Comparison of ENCODE assay signal across 15 cellular contexts in the genomic region with DNA sequence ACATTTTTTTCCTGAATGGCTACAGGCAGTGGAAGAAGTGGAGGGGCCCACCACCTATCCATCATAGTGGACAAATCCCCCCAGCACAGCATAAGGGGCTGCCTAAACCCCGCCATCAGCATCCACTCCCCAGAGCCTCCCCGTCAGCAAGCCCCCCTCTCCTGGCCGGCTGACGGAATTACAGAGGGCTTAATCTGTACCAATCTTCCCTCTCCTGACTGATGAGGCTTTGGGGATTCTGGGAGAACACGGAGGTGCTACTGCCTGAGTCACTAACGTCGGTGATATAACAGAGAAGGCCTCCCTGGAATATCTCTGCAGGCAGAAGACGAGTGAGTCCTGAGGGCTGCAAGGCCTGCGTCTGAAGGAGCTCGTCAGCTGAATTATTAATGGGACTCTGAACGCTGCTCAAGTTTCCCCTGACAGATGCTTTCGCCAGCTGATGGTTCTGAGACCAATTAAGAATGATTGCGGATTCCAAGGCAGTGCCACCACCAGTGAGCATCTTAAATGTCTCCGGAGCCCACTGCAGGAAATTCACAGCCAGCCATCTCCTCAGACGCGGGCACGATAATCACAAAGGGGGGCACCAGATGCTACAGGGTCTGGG.
DNase-seq lines count a peak whose midpoint lies in the region; ATAC-seq and TF ChIP-seq lines count a peak whose summit lies in the region.
"Had no signal": no experiment of that assay in that cellular context is flagged by ENCODE, and none has a peak within 500 bp of the region (broad histone marks: within the 10 kb centered on the region; RNA-seq: fewer than 3 reads in every experiment).

No MANE protein-coding gene starts in this region.

- TF ChIP-seq CTCF in GM23338 (conservative IDR thresholded peaks at IDR 0.05; ENCODE audit: low read depth in 2 of 2) (peak; percentile 58 to 65), WERI-Rb-1 (IDR thresholded peaks at IDR 0.05; ENCODE audit: low read depth, low read length) (peak; percentile 41; the same call in 1 of the 2 replicates), omental fat pad (IDR thresholded peaks at IDR 0.05) (no peak)

- no peaks in the 10 kb centered on the region for H3K36me3 ChIP-seq in GM23338 (ENCODE audit: insufficient read depth)
- H3K36me3 ChIP-seq in WERI-Rb-1: no peaks in the 10 kb centered on the region
- H3K36me3 ChIP-seq: colonic mucosa had no signal

- H4K20me1 ChIP-seq in GM23338 (replicated peaks; ENCODE audit: insufficient read depth): no peaks in the 10 kb centered on the region

- H3K9me3 ChIP-seq in WERI-Rb-1 (ENCODE audit: severe bottlenecking): no peaks in the 10 kb centered on the region
- H3K9me3 ChIP-seq: A549, colonic mucosa had no signal

- H3K36me3 Mint-ChIP-seq in GM23338 (ENCODE audit: low read depth): no peaks in the 10 kb centered on the region
- H3K36me3 Mint-ChIP-seq: activated naive CD8-positive, alpha-beta T cell had no signal

- DNase-seq in 8988T: peak; percentile 61
- peak; percentile 67 for DNase-seq in GM23338 (ENCODE audit: low spot score)
- DNase-seq in WERI-Rb-1: peak; percentile 48
- peak; percentile 48 for DNase-seq in iPS-NIHi11 (ENCODE audit: low spot score)
- no peak for DNase-seq in cerebellum (ENCODE audit: low spot score)
- DNase-seq in DMS53 (lab: John Stamatoyannopoulos, UW): no peak
- no peak for DNase-seq in omental fat pad (ENCODE audit: low spot score)
- DNase-seq in GM19238 (ENCODE audit: insufficient read length, low spot score): no peak
- DNase-seq: colonic mucosa, hippocampal formation, NCI-H1417, occipital lobe had no signal

- no peaks in the 10 kb centered on the region for H3K9me3 Mint-ChIP-seq in GM23338

- no peak overlapping the region for H3K4me3 ChIP-seq in GM23338
- no peak overlapping the region for H3K4me3 ChIP-seq in WERI-Rb-1 (ENCODE audit: low read depth, low read length)
- H3K4me3 ChIP-seq: A549, colonic mucosa had no signal

- H3K79me2 ChIP-seq in GM23338 (replicated peaks; ENCODE audit: insufficient read depth): peaks cover 12% of the 10 kb centered on the region

- peaks cover 12% of the 10 kb centered on the region; the same call in 1 of the 2 replicates for H3K4me1 ChIP-seq in GM23338 (ENCODE audit: insufficient read depth)
- H3K4me1 ChIP-seq: colonic mucosa had no signal

- H3K27ac Mint-ChIP-seq in GM23338: no peak overlapping the region
- H3K27ac Mint-ChIP-seq: activated naive CD8-positive, alpha-beta T cell had no signal

- H3K27me3 Mint-ChIP-seq in GM23338 (ENCODE audit: insufficient read depth, low read depth, poor library complexity): peaks cover 7% of the 10 kb centered on the region
- H3K27me3 Mint-ChIP-seq: activated naive CD8-positive, alpha-beta T cell had no signal

- peaks cover 34% of the 10 kb centered on the region for H3K4me1 Mint-ChIP-seq in GM23338

- H2AFZ ChIP-seq in GM23338: no peak overlapping the region

- H3K27me3 ChIP-seq in GM23338 (ENCODE audit: insufficient read depth) (no peaks in the 10 kb centered on the region), WERI-Rb-1 (ENCODE audit: insufficient read depth, low read depth, severe bottlenecking) (no peaks in the 10 kb centered on the region)
- H3K27me3 ChIP-seq: colonic mucosa had no signal

- no peak overlapping the region for H3K4me2 ChIP-seq in GM23338
- H3K4me2 ChIP-seq: A549 had no signal

- H3K27ac ChIP-seq in GM23338 (ENCODE audit: low read depth) (peak overlapping the region; percentile 21; the same call in 1 of the 2 replicates), WERI-Rb-1 (no peak overlapping the region)
- H3K27ac ChIP-seq: A549, colonic mucosa had no signal

- H3K9me2 ChIP-seq in GM23338 (ENCODE audit: insufficient read depth): no peaks in the 10 kb centered on the region

- ATAC-seq in GM23338: peak; percentile 37
- no peak for ATAC-seq in omental fat pad (ENCODE audit: low FRiP score)
- ATAC-seq: activated CD4-positive, CD25-positive, alpha-beta regulatory T cell treated with anti-CD3 and anti-CD28 coated beads, Interleukin-2, amount 50 U/mL, for 24 hours had no signal

- H3F3A ChIP-seq in GM23338 (replicated peaks; ENCODE audit: low read depth): no peaks in the 10 kb centered on the region

- no peak overlapping the region for H3K4me3 Mint-ChIP-seq in GM23338
- H3K4me3 Mint-ChIP-seq: activated naive CD8-positive, alpha-beta T cell had no signal

TF ChIP-seq in GM23338, 12 proteins besides CTCF, POLR2A, EP300 and RAD21 (continues in another document):
- no peak for TF ChIP-seq STAT1 (IDR thresholded peaks at IDR 0.05; ENCODE audit: unreplicated experiment)
- TF ChIP-seq NANOG (IDR thresholded peaks at IDR 0.05; ENCODE audit: borderline replicate concordance): no peak
- TF ChIP-seq, protein P1, sequence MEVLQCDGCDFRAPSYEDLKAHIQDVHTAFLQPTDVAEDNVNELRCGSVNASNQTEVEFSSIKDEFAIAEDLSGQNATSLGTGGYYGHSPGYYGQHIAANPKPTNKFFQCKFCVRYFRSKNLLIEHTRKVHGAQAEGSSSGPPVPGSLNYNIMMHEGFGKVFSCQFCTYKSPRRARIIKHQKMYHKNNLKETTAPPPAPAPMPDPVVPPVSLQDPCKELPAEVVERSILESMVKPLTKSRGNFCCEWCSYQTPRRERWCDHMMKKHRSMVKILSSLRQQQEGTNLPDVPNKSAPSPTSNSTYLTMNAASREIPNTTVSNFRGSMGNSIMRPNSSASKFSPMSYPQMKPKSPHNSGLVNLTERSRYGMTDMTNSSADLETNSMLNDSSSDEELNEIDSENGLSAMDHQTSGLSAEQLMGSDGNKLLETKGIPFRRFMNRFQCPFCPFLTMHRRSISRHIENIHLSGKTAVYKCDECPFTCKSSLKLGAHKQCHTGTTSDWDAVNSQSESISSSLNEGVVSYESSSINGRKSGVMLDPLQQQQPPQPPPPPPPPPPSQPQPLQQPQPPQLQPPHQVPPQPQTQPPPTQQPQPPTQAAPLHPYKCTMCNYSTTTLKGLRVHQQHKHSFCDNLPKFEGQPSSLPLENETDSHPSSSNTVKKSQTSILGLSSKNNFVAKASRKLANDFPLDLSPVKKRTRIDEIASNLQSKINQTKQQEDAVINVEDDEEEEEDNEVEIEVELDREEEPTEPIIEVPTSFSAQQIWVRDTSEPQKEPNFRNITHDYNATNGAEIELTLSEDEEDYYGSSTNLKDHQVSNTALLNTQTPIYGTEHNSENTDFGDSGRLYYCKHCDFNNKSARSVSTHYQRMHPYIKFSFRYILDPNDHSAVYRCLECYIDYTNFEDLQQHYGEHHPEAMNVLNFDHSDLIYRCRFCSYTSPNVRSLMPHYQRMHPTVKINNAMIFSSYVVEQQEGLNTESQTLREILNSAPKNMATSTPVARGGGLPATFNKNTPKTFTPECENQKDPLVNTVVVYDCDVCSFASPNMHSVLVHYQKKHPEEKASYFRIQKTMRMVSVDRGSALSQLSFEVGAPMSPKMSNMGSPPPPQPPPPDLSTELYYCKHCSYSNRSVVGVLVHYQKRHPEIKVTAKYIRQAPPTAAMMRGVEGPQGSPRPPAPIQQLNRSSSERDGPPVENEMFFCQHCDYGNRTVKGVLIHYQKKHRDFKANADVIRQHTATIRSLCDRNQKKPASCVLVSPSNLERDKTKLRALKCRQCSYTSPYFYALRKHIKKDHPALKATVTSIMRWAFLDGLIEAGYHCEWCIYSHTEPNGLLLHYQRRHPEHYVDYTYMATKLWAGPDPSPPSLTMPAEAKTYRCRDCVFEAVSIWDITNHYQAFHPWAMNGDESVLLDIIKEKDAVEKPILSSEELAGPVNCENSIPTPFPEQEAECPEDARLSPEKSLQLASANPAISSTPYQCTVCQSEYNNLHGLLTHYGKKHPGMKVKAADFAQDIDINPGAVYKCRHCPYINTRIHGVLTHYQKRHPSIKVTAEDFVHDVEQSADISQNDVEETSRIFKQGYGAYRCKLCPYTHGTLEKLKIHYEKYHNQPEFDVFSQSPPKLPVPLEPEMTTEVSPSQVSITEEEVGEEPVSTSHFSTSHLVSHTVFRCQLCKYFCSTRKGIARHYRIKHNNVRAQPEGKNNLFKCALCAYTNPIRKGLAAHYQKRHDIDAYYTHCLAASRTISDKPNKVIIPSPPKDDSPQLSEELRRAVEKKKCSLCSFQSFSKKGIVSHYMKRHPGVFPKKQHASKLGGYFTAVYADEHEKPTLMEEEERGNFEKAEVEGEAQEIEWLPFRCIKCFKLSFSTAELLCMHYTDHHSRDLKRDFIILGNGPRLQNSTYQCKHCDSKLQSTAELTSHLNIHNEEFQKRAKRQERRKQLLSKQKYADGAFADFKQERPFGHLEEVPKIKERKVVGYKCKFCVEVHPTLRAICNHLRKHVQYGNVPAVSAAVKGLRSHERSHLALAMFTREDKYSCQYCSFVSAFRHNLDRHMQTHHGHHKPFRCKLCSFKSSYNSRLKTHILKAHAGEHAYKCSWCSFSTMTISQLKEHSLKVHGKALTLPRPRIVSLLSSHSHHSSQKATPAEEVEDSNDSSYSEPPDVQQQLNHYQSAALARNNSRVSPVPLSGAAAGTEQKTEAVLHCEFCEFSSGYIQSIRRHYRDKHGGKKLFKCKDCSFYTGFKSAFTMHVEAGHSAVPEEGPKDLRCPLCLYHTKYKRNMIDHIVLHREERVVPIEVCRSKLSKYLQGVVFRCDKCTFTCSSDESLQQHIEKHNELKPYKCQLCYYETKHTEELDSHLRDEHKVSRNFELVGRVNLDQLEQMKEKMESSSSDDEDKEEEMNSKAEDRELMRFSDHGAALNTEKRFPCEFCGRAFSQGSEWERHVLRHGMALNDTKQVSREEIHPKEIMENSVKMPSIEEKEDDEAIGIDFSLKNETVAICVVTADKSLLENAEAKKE (CRISPR knock-in tag; IDR thresholded peaks at IDR 0.05): no peak
- TF ChIP-seq ZNF114 (CRISPR knock-in tag; IDR thresholded peaks at IDR 0.05): no peak
- TF ChIP-seq ZNF331 (CRISPR knock-in tag; IDR thresholded peaks at IDR 0.05; ENCODE audit: low read depth): no peak
- TF ChIP-seq EZH2phosphoT487 (IDR thresholded peaks at IDR 0.05; ENCODE audit: unreplicated experiment): no peak
- no peak for TF ChIP-seq EZH2 (IDR thresholded peaks at IDR 0.05; ENCODE audit: low read depth, unreplicated experiment)
- no peak for TF ChIP-seq JUNB (IDR thresholded peaks at IDR 0.05; ENCODE audit: unreplicated experiment)
- no peak for TF ChIP-seq CREB1 (CRISPR knock-in tag; IDR thresholded peaks at IDR 0.05; ENCODE audit: low read depth)
- TF ChIP-seq POLR2AphosphoS5 (IDR thresholded peaks at IDR 0.05; ENCODE audit: low read depth): no peak
- TF ChIP-seq, protein P2, sequence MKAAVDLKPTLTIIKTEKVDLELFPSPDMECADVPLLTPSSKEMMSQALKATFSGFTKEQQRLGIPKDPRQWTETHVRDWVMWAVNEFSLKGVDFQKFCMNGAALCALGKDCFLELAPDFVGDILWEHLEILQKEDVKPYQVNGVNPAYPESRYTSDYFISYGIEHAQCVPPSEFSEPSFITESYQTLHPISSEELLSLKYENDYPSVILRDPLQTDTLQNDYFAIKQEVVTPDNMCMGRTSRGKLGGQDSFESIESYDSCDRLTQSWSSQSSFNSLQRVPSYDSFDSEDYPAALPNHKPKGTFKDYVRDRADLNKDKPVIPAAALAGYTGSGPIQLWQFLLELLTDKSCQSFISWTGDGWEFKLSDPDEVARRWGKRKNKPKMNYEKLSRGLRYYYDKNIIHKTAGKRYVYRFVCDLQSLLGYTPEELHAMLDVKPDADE (IDR thresholded peaks at IDR 0.05): no peak

Comparison
In these comparisons a context has a peak if more than half of its experiments do, and no peak if none do; other contexts are left out.
1. DNase-seq: peak in 8988T (single experiment), GM23338 (single experiment), WERI-Rb-1 (single experiment) and iPS-NIHi11 (single experiment); none in cerebellum (single experiment), DMS53 (single experiment), omental fat pad (single experiment) and GM19238 (single experiment).
2. CTCF ChIP-seq: peak in GM23338 (2 of 2) and WERI-Rb-1 (single experiment); none in omental fat pad (0 of 3).